In the genomic region with DNA sequence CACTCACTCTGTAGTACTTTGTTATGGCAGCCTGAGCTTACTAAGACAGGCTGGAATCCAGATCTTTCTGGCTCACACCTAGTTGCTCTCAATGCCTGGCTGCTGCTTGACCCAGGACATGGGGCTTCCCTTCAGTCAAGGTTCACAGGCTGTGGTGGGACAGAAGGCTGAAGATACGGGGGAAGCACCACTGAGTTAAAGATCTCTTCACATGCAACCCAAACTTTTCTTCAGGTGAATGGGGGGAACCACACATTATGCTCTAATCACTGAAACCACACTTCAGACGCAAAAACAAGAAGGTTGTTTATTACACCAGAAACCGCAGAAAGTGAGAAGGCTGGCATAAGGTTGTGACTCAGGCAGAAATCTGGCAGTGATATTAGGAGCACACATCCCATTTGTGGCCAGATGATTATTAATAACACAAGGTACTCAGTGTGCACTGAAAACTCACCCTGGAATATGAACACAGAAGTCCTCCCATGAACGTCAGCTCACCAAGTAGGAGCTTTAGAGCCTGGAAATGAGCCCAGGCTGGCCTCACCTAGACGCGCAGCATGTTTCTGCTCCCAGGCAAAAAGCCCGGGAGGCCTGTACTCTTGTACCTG, we compare ENCODE assay signal across 12 cellular contexts.
DNase-seq lines count a peak whose midpoint lies in the region; ATAC-seq and FAIRE-seq lines count a peak whose summit lies in the region.
"Had no signal": no experiment of that assay in that cellular context is flagged by ENCODE, and none has a peak within 500 bp of the region (broad histone marks: within the 10 kb centered on the region; RNA-seq: fewer than 3 reads in every experiment).

No MANE protein-coding gene starts in this region.

- intact Hi-C loops in Right ventricle myocardium inferior (cut with DNase I) (loop anchor here (2.0 kb wide), 1 partner anchor 41 kb away; no protein-coding TSS in a partner anchor), cardiac septum (cut with DNase I) (loop anchor here (10.0 kb wide), 1 partner anchor 45 kb away; no protein-coding TSS in a partner anchor)

- ATAC-seq in Right ventricle myocardium inferior, result peak; percentile 84
- peak; percentile 86 for ATAC-seq in HG02678 (IDR thresholded peaks at IDR 0.05; ENCODE audit: unreplicated experiment)
- peak; percentile 77 for ATAC-seq in HG03565 (IDR thresholded peaks at IDR 0.05; ENCODE audit: unreplicated experiment)
- ATAC-seq: A549, mucosa of descending colon had no signal

- DNase-seq in Right ventricle myocardium inferior (ENCODE audit: missing footprints) (no peak), cardiac septum (ENCODE audit: low spot score) (no peak), urothelium cell line (ENCODE audit: low spot score) (peak; percentile 38), amniotic stem cell (lab: John Stamatoyannopoulos, UW) (no peak), RCC 7860 (ENCODE audit: low spot score) (no peak), activated T-cell treated with anti-CD3 and anti-CD28 coated beads for 4 hours (no peak)
- DNase-seq: KBM-7; mucosa of descending colon; stimulated activated CD4-positive, alpha-beta T cell treated with anti-CD3 and anti-CD28 coated beads, Interleukin-15, amount 100 ng/mL, for 24 hours had no signal

- FAIRE-seq in urothelium cell line (lab: Jason Lieb, UNC) (no peak), RCC 7860 (lab: Jason Lieb, UNC) (no peak)
- FAIRE-seq: A549 had no signal
